Comparison of ENCODE assay signal across 1 cellular context in genomic region chr13:53276265-53276664, GRCh38.
TF ChIP-seq lines count a peak whose summit lies in the region.

No MANE protein-coding gene starts in this region.

TF ChIP-seq in GM23338, 12 proteins besides CTCF, POLR2A, EP300 and RAD21 (continued from another document):
- no peak for TF ChIP-seq ETS1 (IDR thresholded peaks at IDR 0.05)
- TF ChIP-seq STAT1 (IDR thresholded peaks at IDR 0.05; ENCODE audit: unreplicated experiment) = no peak
- TF ChIP-seq POLR2AphosphoS5 (IDR thresholded peaks at IDR 0.05; ENCODE audit: low read depth) = peak; percentile 73
- no peak for TF ChIP-seq REST (IDR thresholded peaks at IDR 0.05; ENCODE audit: unreplicated experiment)
- no peak for TF ChIP-seq JUNB (IDR thresholded peaks at IDR 0.05; ENCODE audit: unreplicated experiment)
- peak; percentile 82 for TF ChIP-seq NANOG (IDR thresholded peaks at IDR 0.05; ENCODE audit: borderline replicate concordance)
- TF ChIP-seq CREB1 (CRISPR knock-in tag; IDR thresholded peaks at IDR 0.05; ENCODE audit: low read depth) = no peak
- no peak for TF ChIP-seq EZH2phosphoT487 (IDR thresholded peaks at IDR 0.05; ENCODE audit: unreplicated experiment)
- no peak for TF ChIP-seq ZNF331 (CRISPR knock-in tag; IDR thresholded peaks at IDR 0.05; ENCODE audit: low read depth)
- TF ChIP-seq ZNF114 (CRISPR knock-in tag; IDR thresholded peaks at IDR 0.05) = no peak
TF ChIP-seq in GM23338: peak in this region for 2.
